In genomic region chr11:57499413-57499982, GRCh38 we compare ENCODE assay signal across 8 cellular contexts. TPM values are rescaled to one million over a fixed set of nuclear protein-coding genes. Genes with fewer than 3 reads are reported as not detected.
DNase-seq lines count a peak whose midpoint lies in the region; ATAC-seq and TF ChIP-seq lines count a peak whose summit lies in the region.

No MANE protein-coding gene starts in this region.

- H2BK120ac ChIP-seq in mesenchymal stem cell (ENCODE audit: low read depth, low read length), result no peak overlapping the region

- H3K9ac ChIP-seq in ES-I3 (ENCODE audit: low read depth, low read length) (peak overlapping the region; percentile 36; the same call in 1 of the 2 replicates), GM23248 (peak overlapping the region; percentile 76), mesenchymal stem cell (ENCODE audit: low read length) (peak overlapping the region; percentile 79)

- in situ Hi-C loops in GM23248 (cut with MboI), result no loop called here

- no peaks in the 10 kb centered on the region for H3K27me3 ChIP-seq in GM23248 (replicated peaks; ENCODE audit: insufficient read depth)
- H3K27me3 ChIP-seq in WERI-Rb-1 (ENCODE audit: insufficient read depth, low read depth, severe bottlenecking), result no peaks in the 10 kb centered on the region
- no peaks in the 10 kb centered on the region for H3K27me3 ChIP-seq in mesenchymal stem cell (ENCODE audit: control insufficient read depth in 1 of 2, insufficient read depth in 1 of 2, low read length in 2 of 2)

- no peaks in the 10 kb centered on the region for H3K9me2 ChIP-seq in GM23248 (ENCODE audit: insufficient read depth)

- H2BK12ac ChIP-seq in mesenchymal stem cell (ENCODE audit: low read length in 2 of 2), result peak overlapping the region in 1 of 2 experiments; percentile 37

- H3K18ac ChIP-seq in mesenchymal stem cell (ENCODE audit: low read depth in 1 of 2, low read length in 2 of 2), result peak overlapping the region in 1 of 2 experiments; percentile 80

- peak overlapping the region in 1 of 2 experiments; percentile 86 for H3K14ac ChIP-seq in mesenchymal stem cell (ENCODE audit: low read length in 2 of 2)

- H2AK5ac ChIP-seq in mesenchymal stem cell (ENCODE audit: low read length, severe bottlenecking), result no peak overlapping the region

- H4K91ac ChIP-seq in mesenchymal stem cell (ENCODE audit: low read length), result peak overlapping the region; percentile 73

- no peak overlapping the region for H2BK15ac ChIP-seq in mesenchymal stem cell (ENCODE audit: low read depth, poor library complexity, severe bottlenecking)

- H3K27ac ChIP-seq in GM23248 (no peak overlapping the region), WERI-Rb-1 (peak overlapping the region; percentile 71), mesenchymal stem cell (ENCODE audit: low read length, poor library complexity, severe bottlenecking) (no peak overlapping the region)

- H2AFZ ChIP-seq in GM23248 (peak overlapping the region; percentile 71), mesenchymal stem cell (ENCODE audit: low read depth, low read length) (peak overlapping the region; percentile 87)

- peak overlapping the region; percentile 59 for H4K8ac ChIP-seq in mesenchymal stem cell (ENCODE audit: low read length)

- no peak overlapping the region for H3K4ac ChIP-seq in mesenchymal stem cell (ENCODE audit: low read depth in 1 of 2, low read length in 2 of 2)

- H3K79me1 ChIP-seq in mesenchymal stem cell (replicated peaks; ENCODE audit: low read length, poor library complexity, severe bottlenecking), result peaks cover 2% of the 10 kb centered on the region

- no peak overlapping the region for H3K23ac ChIP-seq in mesenchymal stem cell (ENCODE audit: low read length in 2 of 2)

- H3K4me1 ChIP-seq in ES-I3 (ENCODE audit: insufficient read depth, low read length) (peaks cover 13% of the 10 kb centered on the region), GM23248 (ENCODE audit: insufficient read depth) (no peaks in the 10 kb centered on the region), mesenchymal stem cell (ENCODE audit: control insufficient read depth, insufficient read depth, low read depth, low read length) (peaks cover 5% of the 10 kb centered on the region)

- H2BK5ac ChIP-seq in mesenchymal stem cell (ENCODE audit: low read depth, low read length, poor library complexity, severe bottlenecking), result no peak overlapping the region

- peak; percentile 85 for ATAC-seq in stimulated activated naive CD8-positive, alpha-beta T cell treated with anti-CD3 and anti-CD28 coated beads, Interleukin-15, Interleukin-2, amounts not matched to agents 100 U/mL and 50 U/mL, for 24 hours

- H3K4me2 ChIP-seq in GM23248 (ENCODE audit: unreplicated experiment), result peak overlapping the region; percentile 71
- H3K4me2 ChIP-seq in mesenchymal stem cell (ENCODE audit: low read length, poor library complexity, severe bottlenecking), result peak overlapping the region; percentile 81

- H3K4me3 ChIP-seq in GM23248 (peak overlapping the region; percentile 58), WERI-Rb-1 (ENCODE audit: low read depth, low read length) (peak overlapping the region; percentile 30), epithelial cell of proximal tubule (ENCODE audit: low read depth, low read length) (peak overlapping the region; percentile 49), mesenchymal stem cell (ENCODE audit: insufficient read depth in 1 of 2, low read depth in 1 of 2, low read length in 2 of 2) (peak overlapping the region; percentile 37 to 63)

- H3K79me2 ChIP-seq in GM23248 (ENCODE audit: insufficient read depth), result no peaks in the 10 kb centered on the region

- H3K9me3 ChIP-seq in ES-I3 (ENCODE audit: control insufficient read depth, insufficient read depth, low read length) (no peaks in the 10 kb centered on the region), GM23248 (ENCODE audit: low read depth) (no peaks in the 10 kb centered on the region), WERI-Rb-1 (ENCODE audit: severe bottlenecking) (no peaks in the 10 kb centered on the region), mesenchymal stem cell (ENCODE audit: control insufficient read depth, low read length) (no peaks in the 10 kb centered on the region)

- peak; percentile 95 for DNase-seq in GM23248
- DNase-seq in LoVo (ENCODE audit: low spot score), result peak; percentile 75
- DNase-seq in WERI-Rb-1, result peak; percentile 98
- DNase-seq in epithelial cell of proximal tubule (ENCODE audit: low read depth), result no peak
- peak; percentile 91 for DNase-seq in mesenchymal stem cell
- peak; percentile 66 for DNase-seq in stimulated activated naive CD8-positive, alpha-beta T cell treated with anti-CD3 and anti-CD28 coated beads, Interleukin-15, Interleukin-2, amounts not matched to agents 100 U/mL and 50 U/mL, for 24 hours
- no peak for DNase-seq in NCI-H1694 (lab: John Stamatoyannopoulos, UW)

- H3K36me3 ChIP-seq in ES-I3 (ENCODE audit: insufficient read depth, low read length) (no peaks in the 10 kb centered on the region), GM23248 (ENCODE audit: low read depth) (no peaks in the 10 kb centered on the region), WERI-Rb-1 (no peaks in the 10 kb centered on the region), mesenchymal stem cell (ENCODE audit: control insufficient read depth in 1 of 2, insufficient read depth in 2 of 2, low read depth in 1 of 2, low read length in 2 of 2) (peaks cover 0 to 27% of the 10 kb centered on the region in 2 experiments)

- WGBS in GM23248 (ENCODE audit: low coverage in 1 of 2, low lambda C conversion rate in 2 of 2, missing lambda C conversion rate in 2 of 2), 2 experiments, result 4 to 8% methylated on average over 23 to 34 of the region's 35 CpGs
- 7% methylated on average over 28 of the region's 35 CpGs for WGBS in mesenchymal stem cell

- H3F3A ChIP-seq in GM23248 (ENCODE audit: insufficient read depth), result no peaks in the 10 kb centered on the region

- TF ChIP-seq CTCF in WERI-Rb-1 (IDR thresholded peaks at IDR 0.05; ENCODE audit: low read depth, low read length) (no peak), epithelial cell of proximal tubule (conservative IDR thresholded peaks at IDR 0.05; ENCODE audit: low read depth, low read length) (no peak)

- H4K20me1 ChIP-seq in GM23248 (ENCODE audit: insufficient read depth), result no peaks in the 10 kb centered on the region

RNA-seq across cellular contexts. Expression of gene SLC43A1, which starts 16.0 kb away (rescaled TPM):
- total RNA-seq in GM23248 (2014; rRNA removed; shearing (Covaris generic)), result 6.2 and 9.3 TPM in 2 replicates
- 7.1 and 7.7 TPM in 2 replicates for polyA plus RNA-seq in GM23248 (2016; fragmentation: Nextera tagmentation; extraction: Ambion mirVana)
- total RNA-seq in epithelial cell of proximal tubule, result 3.6 and 9.0 TPM in 2 replicates
- 3.9 TPM for polyA plus RNA-seq in mesenchymal stem cell (2013, experiment 1 of 2)
- 3.8 TPM for polyA plus RNA-seq in mesenchymal stem cell (2013, experiment 2 of 2)

RNA-seq across cellular contexts. Expression of gene TIMM10, which starts 31.1 kb away (rescaled TPM):
- 29.0 and 48.3 TPM in 2 replicates for total RNA-seq in GM23248 (2014; rRNA removed; shearing (Covaris generic))
- 73.4 and 78.3 TPM in 2 replicates for polyA plus RNA-seq in GM23248 (2016; fragmentation: Nextera tagmentation; extraction: Ambion mirVana)
- total RNA-seq in epithelial cell of proximal tubule, result 43.1 and 89.1 TPM in 2 replicates
- polyA plus RNA-seq in mesenchymal stem cell (2013, experiment 1 of 2), result 52.8 TPM
- 54.7 TPM for polyA plus RNA-seq in mesenchymal stem cell (2013, experiment 2 of 2)

RNA-seq across cellular contexts. Expression of gene SMTNL1, which starts 37.9 kb away (rescaled TPM):
- not detected in 2 replicates for total RNA-seq in GM23248 (2014; rRNA removed; shearing (Covaris generic))
- polyA plus RNA-seq in GM23248 (2016; fragmentation: Nextera tagmentation; extraction: Ambion mirVana), result not detected in 2 replicates
- total RNA-seq in epithelial cell of proximal tubule, result not detected in 2 replicates
- not detected for polyA plus RNA-seq in mesenchymal stem cell (2013, experiment 1 of 2)
- not detected for polyA plus RNA-seq in mesenchymal stem cell (2013, experiment 2 of 2)

RNA-seq across cellular contexts. Expression of gene RTN4RL2, which starts 39.2 kb away (rescaled TPM):
- total RNA-seq in GM23248 (2014; rRNA removed; shearing (Covaris generic)), result 0.32 TPM in 1 of 2 replicates, not detected in the other
- 0.80 and 1.1 TPM in 2 replicates for polyA plus RNA-seq in GM23248 (2016; fragmentation: Nextera tagmentation; extraction: Ambion mirVana)
- total RNA-seq in epithelial cell of proximal tubule, result 0.98 TPM in 1 of 2 replicates, not detected in the other
- 0.28 TPM for polyA plus RNA-seq in mesenchymal stem cell (2013, experiment 1 of 2)
- 0.22 TPM for polyA plus RNA-seq in mesenchymal stem cell (2013, experiment 2 of 2)

Comparison
In these comparisons a context has a peak if more than half of its experiments do, and no peak if none do; other contexts are left out.
1. DNase-seq: peak in GM23248 (single experiment), LoVo (single experiment), WERI-Rb-1 (single experiment), mesenchymal stem cell (single experiment) and stimulated activated naive CD8-positive, alpha-beta T cell treated with anti-CD3 and anti-CD28 coated beads, Interleukin-15, Interleukin-2, amounts not matched to agents 100 U/mL and 50 U/mL, for 24 hours (single experiment); none in epithelial cell of proximal tubule (single experiment) and NCI-H1694 (single experiment).
2. Peak in every context shown above with its lines, with median percentiles within 50 percentile points of each other: H3K9ac ChIP-seq and H3K4me3 ChIP-seq.